Comparison of ENCODE assay signal across 8 cellular contexts in the genomic region with DNA sequence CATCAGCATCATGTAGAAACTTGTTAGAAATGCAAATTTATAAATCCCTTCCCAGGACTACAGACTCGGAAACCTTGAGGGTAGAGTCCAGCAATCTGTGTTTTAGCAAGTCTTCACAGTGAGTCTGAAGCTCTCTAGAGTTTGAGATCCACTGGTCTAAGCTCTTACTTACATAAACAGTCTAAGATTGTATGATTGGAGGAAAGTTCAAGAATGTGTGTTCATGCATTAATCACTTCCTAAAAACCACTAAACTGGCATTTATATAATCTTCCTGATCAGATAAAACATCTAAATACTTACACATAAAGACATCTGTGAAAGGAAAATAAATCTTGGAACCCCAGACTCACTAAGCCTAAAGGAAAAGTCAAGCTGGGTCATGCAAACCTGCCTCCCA. TPM values are rescaled to one million over a fixed set of nuclear protein-coding genes. Genes with fewer than 3 reads are reported as not detected.
A peak's percentile ranks its signal among the peaks of the same experiment; 100 is the strongest.
DNase-seq lines count a peak whose midpoint lies in the region; TF ChIP-seq lines count a peak whose summit lies in the region.
"Not testable (repeated sequence)": the region's sequence is repeated elsewhere in the genome, so short reads cannot be mapped to it uniquely, and the experiment has no call there.

No MANE protein-coding gene starts in this region.

- H4K20me1 ChIP-seq in GM23248 (ENCODE audit: insufficient read depth) = not testable (repeated sequence)

- peak; percentile 34 for DNase-seq in AG09309 (ENCODE audit: low read depth)
- peak; percentile 27 for DNase-seq in GM23248
- DNase-seq in M059J (ENCODE audit: low read depth) = peak; percentile 79
- peak; percentile 79 for DNase-seq in amniotic epithelial cell (ENCODE audit: low read depth)
- DNase-seq in dedifferentiated amniotic fluid mesenchymal stem cell (ENCODE audit: extremely low spot score) = peak; percentile 22
- DNase-seq in fibroblast of mammary gland (ENCODE audit: low read depth) = peak; percentile 24
- peak; percentile 87 for DNase-seq in iris pigment epithelial cell (ENCODE audit: low read depth)

- H3K79me2 ChIP-seq in GM23248 (ENCODE audit: insufficient read depth) = not testable (repeated sequence)

- not testable (repeated sequence) for H3K9me2 ChIP-seq in GM23248 (ENCODE audit: insufficient read depth)

- H3K4me2 ChIP-seq in GM23248 (ENCODE audit: unreplicated experiment) = peak overlapping the region; percentile 13
- H3K4me2 ChIP-seq in skeletal muscle satellite cell (ENCODE audit: low read length) = peak overlapping the region; percentile 39

- peak overlapping the region; percentile 41 for H2AFZ ChIP-seq in GM23248

- H3K27me3 ChIP-seq in GM23248 (replicated peaks; ENCODE audit: insufficient read depth); skeletal muscle satellite cell (ENCODE audit: control insufficient read depth, insufficient read depth, low read length): not testable (repeated sequence)

- 72 to 73% methylated on average over 1 of the region's 1 CpG for WGBS in GM23248 (ENCODE audit: low coverage in 1 of 2, low lambda C conversion rate in 2 of 2, missing lambda C conversion rate in 2 of 2), 2 experiments

- in situ Hi-C loops in GM23248 (cut with MboI) = not testable (repeated sequence)

- not testable (repeated sequence) for H3K9ac ChIP-seq in GM23248; skeletal muscle satellite cell (ENCODE audit: low read depth, low read length)

- TF ChIP-seq CTCF in AG09309 (IDR thresholded peaks at IDR 0.05; ENCODE audit: control insufficient read depth, insufficient read depth, low read depth, low read length, missing control alignments); fibroblast of mammary gland (conservative IDR thresholded peaks at IDR 0.05; ENCODE audit: control insufficient read depth, insufficient read depth, low read depth, low read length): not testable (repeated sequence)

- not testable (repeated sequence) for H3K36me3 ChIP-seq in GM23248 (ENCODE audit: low read depth); skeletal muscle satellite cell (ENCODE audit: insufficient read depth, low read length)

- H3K27ac ChIP-seq in GM23248 = not testable (repeated sequence)

- H3K9me3 ChIP-seq in GM23248 (ENCODE audit: low read depth); skeletal muscle satellite cell (replicated peaks; ENCODE audit: low read length): not testable (repeated sequence)

- H3K4me3 ChIP-seq in AG09309 (ENCODE audit: control insufficient read depth, low read depth, low read length); GM23248; fibroblast of mammary gland (ENCODE audit: control insufficient read depth, low read depth, low read length); skeletal muscle satellite cell (ENCODE audit: low read length): not testable (repeated sequence)

- H3F3A ChIP-seq in GM23248 (ENCODE audit: insufficient read depth) = not testable (repeated sequence)

- peaks cover 16% of the 10 kb centered on the region for H3K4me1 ChIP-seq in GM23248 (ENCODE audit: insufficient read depth)
- H3K4me1 ChIP-seq in skeletal muscle satellite cell (ENCODE audit: control insufficient read depth, insufficient read depth, low read length) = peaks cover 17% of the 10 kb centered on the region

RNA-seq across cellular contexts. Expression of gene PIK3CA, which starts 32.7 kb away (rescaled TPM):
- 22.5 and 23.8 TPM in 2 replicates for total RNA-seq in GM23248 (2014; rRNA removed; shearing (Covaris generic))
- 8.3 and 8.5 TPM in 2 replicates for polyA plus RNA-seq in GM23248 (2016; fragmentation: Nextera tagmentation; extraction: Ambion mirVana)
- total RNA-seq in M059J (2014; rRNA removed; shearing (Covaris generic)) = 21.7 and 34.1 TPM in 2 replicates
- 17.7 and 19.5 TPM in 2 replicates for total RNA-seq in skeletal muscle satellite cell (2012; rRNA removed)

RNA-seq across cellular contexts. Expression of gene ZMAT3, which starts 43.8 kb away (rescaled TPM):
- total RNA-seq in GM23248 (2014; rRNA removed; shearing (Covaris generic)) = 23.6 and 24.8 TPM in 2 replicates
- polyA plus RNA-seq in GM23248 (2016; fragmentation: Nextera tagmentation; extraction: Ambion mirVana) = 37.8 and 40.1 TPM in 2 replicates
- 2.1 and 4.2 TPM in 2 replicates for total RNA-seq in M059J (2014; rRNA removed; shearing (Covaris generic))
- 13.8 and 20.5 TPM in 2 replicates for total RNA-seq in skeletal muscle satellite cell (2012; rRNA removed)

Comparison
In these comparisons a context has a peak if more than half of its experiments do, and no peak if none do; other contexts are left out.
1. DNase-seq: peak in every context shown above with its lines; median percentile 87 in iris pigment epithelial cell; 79 in M059J; 79 in amniotic epithelial cell; 34 in AG09309; 27 in GM23248; 24 in fibroblast of mammary gland; 22 in dedifferentiated amniotic fluid mesenchymal stem cell.